18 cellular contexts compared by ENCODE assay signal in genomic region chr19:18393836-18394235, GRCh38. TPM values are rescaled to one million over a fixed set of nuclear protein-coding genes. Genes with fewer than 3 reads are reported as not detected.
DNase-seq lines count a peak whose midpoint lies in the region; ATAC-seq and TF ChIP-seq lines count a peak whose summit lies in the region.
"Had no signal": no experiment of that assay in that cellular context is flagged by ENCODE, and none has a peak within 500 bp of the region (broad histone marks: within the 10 kb centered on the region; RNA-seq: fewer than 3 reads in every experiment).

No MANE protein-coding gene starts in this region.

- ATAC-seq in naive B cell (ENCODE audit: low read depth in 2 of 2) (no peak), GM19023 (IDR thresholded peaks at IDR 0.05; ENCODE audit: unreplicated experiment) (no peak)

- DNase-seq in Ammon's horn (ENCODE audit: low spot score) (peak; percentile 55), NOMO-1 (lab: John Stamatoyannopoulos, UW; ENCODE audit: unreplicated experiment in 2 of 2) (peak; percentile 30 to 55), cardiac septum (ENCODE audit: low spot score) (peak; percentile 85), naive B cell (no peak), MCF 10A (ENCODE audit: unreplicated experiment) (no peak), ecto neural progenitor cell (ENCODE audit: low spot score) (no peak)
- no peak for DNase-seq in activated naive CD4-positive, alpha-beta T cell treated with anti-CD3 and anti-CD28 coated beads, Interleukin-2, amount 10 ng/mL, durations not matched to agents 7 days and 5 days
- DNase-seq: CD4-positive, CD25-positive, alpha-beta regulatory T cell; effector CD8-positive, alpha-beta T cell; HFFc6; kidney glomerular epithelial cell; NCI-H2029; SJCRH30 had no signal

- CTCF ChIA-PET in MCF 10A (lab: Yijun Ruan, JAX), result interaction anchor here (0.6 to 1.2 kb wide), 3 partner anchors 17 to 50 kb away, joined by 3 to 4 read pairs (median 3); no protein-coding TSS in a partner anchor
- CTCF ChIA-PET in activated naive CD4-positive, alpha-beta T cell treated with anti-CD3 and anti-CD28 coated beads, Interleukin-2, amount 10 ng/mL, durations not matched to agents 7 days and 5 days (lab: Charles Lee), result no interaction called here

- H3K36me3 Mint-ChIP-seq in naive B cell (peaks cover 0 to 13% of the 10 kb centered on the region in 2 donors), MCF 10A (ENCODE audit: insufficient read depth, unreplicated experiment) (peaks cover 22% of the 10 kb centered on the region)
- H3K36me3 Mint-ChIP-seq in activated naive CD4-positive, alpha-beta T cell treated with anti-CD3 and anti-CD28 coated beads, Interleukin-2, amount 10 ng/mL, durations not matched to agents 7 days and 5 days, result no peaks in the 10 kb centered on the region
- H3K36me3 Mint-ChIP-seq: CD4-positive, CD25-positive, alpha-beta regulatory T cell had no signal

- H3K4me3 Mint-ChIP-seq in naive B cell (peak overlapping the region in 6 of 8 donors; percentile 30 to 82 (median 76)), MCF 10A (ENCODE audit: unreplicated experiment) (no peak overlapping the region)
- H3K4me3 Mint-ChIP-seq in activated naive CD4-positive, alpha-beta T cell treated with anti-CD3 and anti-CD28 coated beads, Interleukin-2, amount 10 ng/mL, durations not matched to agents 7 days and 5 days, result no peak overlapping the region
- H3K4me3 Mint-ChIP-seq: CD4-positive, CD25-positive, alpha-beta regulatory T cell; HFFc6 had no signal

- H3K27ac Mint-ChIP-seq in naive B cell (peak overlapping the region in 3 of 6 donors; percentile 44 to 90 (median 65)), MCF 10A (ENCODE audit: low read depth, unreplicated experiment) (no peak overlapping the region)
- no peak overlapping the region for H3K27ac Mint-ChIP-seq in activated naive CD4-positive, alpha-beta T cell treated with anti-CD3 and anti-CD28 coated beads, Interleukin-2, amount 10 ng/mL, durations not matched to agents 7 days and 5 days
- H3K27ac Mint-ChIP-seq: CD4-positive, CD25-positive, alpha-beta regulatory T cell; HFFc6 had no signal

- TF ChIP-seq CTCF in MCF 10A (IDR thresholded peaks at IDR 0.05; ENCODE audit: unreplicated experiment), result no peak

- H3K27me3 Mint-ChIP-seq in naive B cell, result no peaks in the 10 kb centered on the region
- no peaks in the 10 kb centered on the region for H3K27me3 Mint-ChIP-seq in MCF 10A (ENCODE audit: insufficient read depth, unreplicated experiment)
- H3K27me3 Mint-ChIP-seq in activated naive CD4-positive, alpha-beta T cell treated with anti-CD3 and anti-CD28 coated beads, Interleukin-2, amount 10 ng/mL, durations not matched to agents 7 days and 5 days, result peaks cover 97% of the 10 kb centered on the region

- POLR2A ChIA-PET in MCF 10A (lab: Yijun Ruan, JAX), result no interaction called here

- BruUV-seq in MCF 10A (replicated peaks; lab: Mats Ljungman, UMichigan), result no TSS peak

- H3K4me1 Mint-ChIP-seq in naive B cell (peaks cover 35 to 76% (median 49%) of the 10 kb centered on the region in 3 donors), MCF 10A (ENCODE audit: insufficient read depth, unreplicated experiment) (peaks cover 12% of the 10 kb centered on the region)
- H3K4me1 Mint-ChIP-seq in activated naive CD4-positive, alpha-beta T cell treated with anti-CD3 and anti-CD28 coated beads, Interleukin-2, amount 10 ng/mL, durations not matched to agents 7 days and 5 days, result peaks cover 7% of the 10 kb centered on the region

- peaks cover 0 to 4% (median 0%) of the 10 kb centered on the region in 7 donors for H3K9me3 Mint-ChIP-seq in naive B cell
- no peaks in the 10 kb centered on the region for H3K9me3 Mint-ChIP-seq in MCF 10A (ENCODE audit: unreplicated experiment)
- H3K9me3 Mint-ChIP-seq in activated naive CD4-positive, alpha-beta T cell treated with anti-CD3 and anti-CD28 coated beads, Interleukin-2, amount 10 ng/mL, durations not matched to agents 7 days and 5 days, result no peaks in the 10 kb centered on the region
- H3K9me3 Mint-ChIP-seq: CD4-positive, CD25-positive, alpha-beta regulatory T cell; HFFc6 had no signal

- intact Hi-C loops in cardiac septum (cut with DNase I), result loop anchor here (2.0 kb wide), 1 partner anchor 15 kb away; no protein-coding TSS in a partner anchor
- intact Hi-C loops in MCF 10A (cut with micrococcal nuclease), result no loop called here

RNA-seq across cellular contexts. Expression of gene LRRC25, which starts 3.6 kb away (rescaled TPM):
- total RNA-seq in cardiac septum (2.5 TPM), MCF 10A (2022) (not detected in 2 replicates)
- 10 to 100 TPM in 4 of 6 donors, 1 to 10 TPM in 1, under 1 TPM in 1; 0.17 to 30.8 (median 17.9) TPM for polyA plus RNA-seq in naive B cell (ENCODE audit: low read depth in 6 of 6)
- total RNA-seq: activated CD8-positive, alpha-beta memory T cell treated with anti-CD3 and anti-CD28 coated beads for 36 hours; cardiac muscle cell; CD4-positive, CD25-positive, alpha-beta regulatory T cell; HFFc6; NCI-H460; SJCRH30; T-helper 2 cell treated with Interferon-gamma antibody and Interleukin-4, amounts not matched to agents 100 ng/mL and 5 ng/mL, for 36 hours had no signal
- polyA plus RNA-seq: cardiac muscle cell had no signal

RNA-seq across cellular contexts. Expression of gene GDF15, which starts 7.9 kb away (rescaled TPM):
- 4.3 TPM for total RNA-seq in cardiac septum
- polyA plus RNA-seq in naive B cell (ENCODE audit: low read depth in 6 of 6), result not detected
- total RNA-seq in MCF 10A (2022), result 193 and 288 TPM in 2 replicates
- total RNA-seq: activated CD8-positive, alpha-beta memory T cell treated with anti-CD3 and anti-CD28 coated beads for 36 hours; CD4-positive, CD25-positive, alpha-beta regulatory T cell; T-helper 2 cell treated with Interferon-gamma antibody and Interleukin-4, amounts not matched to agents 100 ng/mL and 5 ng/mL, for 36 hours had no signal
- polyA plus RNA-seq: CD4-positive, CD25-positive, alpha-beta regulatory T cell had no signal

RNA-seq across cellular contexts. Expression of gene SSBP4, which starts 25.4 kb away (rescaled TPM):
- total RNA-seq in cardiac septum (47.4 TPM), MCF 10A (2022) (22.3 and 26.3 TPM in 2 replicates)
- 10 to 100 TPM; 54.7 to 78.0 (median 61.8) TPM for polyA plus RNA-seq in naive B cell (ENCODE audit: low read depth in 6 of 6)

RNA-seq across cellular contexts. Expression of gene ISYNA1, which starts 44.1 kb away (rescaled TPM):
- total RNA-seq in cardiac septum (32.9 TPM), MCF 10A (2022) (6.8 and 7.7 TPM in 2 replicates)
- polyA plus RNA-seq in naive B cell (ENCODE audit: low read depth in 6 of 6), result 10 to 100 TPM in 2 of 6 donors, 1 to 10 TPM in 4; 6.3 to 12.2 (median 8.6) TPM

RNA-seq across cellular contexts. Expression of gene PGPEP1, which starts 53.4 kb away (rescaled TPM):
- 45.5 TPM for total RNA-seq in cardiac septum
- 10 to 100 TPM in 2 of 6 donors, 1 to 10 TPM in 4; 4.0 to 11.8 (median 8.0) TPM for polyA plus RNA-seq in naive B cell (ENCODE audit: low read depth in 6 of 6)
- total RNA-seq in MCF 10A (2022), result 6.5 and 11.9 TPM in 2 replicates

Comparison
In these comparisons a context has a peak if more than half of its experiments do, and no peak if none do; other contexts are left out.
1. DNase-seq: peak in Ammon's horn (single experiment), NOMO-1 (2 of 2) and cardiac septum (single experiment); none in naive B cell (single experiment), MCF 10A (single experiment), activated naive CD4-positive, alpha-beta T cell treated with anti-CD3 and anti-CD28 coated beads, Interleukin-2, amount 10 ng/mL, durations not matched to agents 7 days and 5 days (single experiment) and ecto neural progenitor cell (single experiment).
2. H3K4me3 Mint-ChIP-seq: peak in naive B cell (6 of 8); none in MCF 10A (single experiment) and activated naive CD4-positive, alpha-beta T cell treated with anti-CD3 and anti-CD28 coated beads, Interleukin-2, amount 10 ng/mL, durations not matched to agents 7 days and 5 days (single experiment).
3. RNA of gene GDF15, which starts 7.9 kb away (total RNA-seq): 193 to 288 TPM in MCF 10A; 4.3 TPM in cardiac septum (single experiment); every median in the first group is over 10 times any median in the second.